Comparison of ENCODE assay signal across 8 cellular contexts in the genomic region with DNA sequence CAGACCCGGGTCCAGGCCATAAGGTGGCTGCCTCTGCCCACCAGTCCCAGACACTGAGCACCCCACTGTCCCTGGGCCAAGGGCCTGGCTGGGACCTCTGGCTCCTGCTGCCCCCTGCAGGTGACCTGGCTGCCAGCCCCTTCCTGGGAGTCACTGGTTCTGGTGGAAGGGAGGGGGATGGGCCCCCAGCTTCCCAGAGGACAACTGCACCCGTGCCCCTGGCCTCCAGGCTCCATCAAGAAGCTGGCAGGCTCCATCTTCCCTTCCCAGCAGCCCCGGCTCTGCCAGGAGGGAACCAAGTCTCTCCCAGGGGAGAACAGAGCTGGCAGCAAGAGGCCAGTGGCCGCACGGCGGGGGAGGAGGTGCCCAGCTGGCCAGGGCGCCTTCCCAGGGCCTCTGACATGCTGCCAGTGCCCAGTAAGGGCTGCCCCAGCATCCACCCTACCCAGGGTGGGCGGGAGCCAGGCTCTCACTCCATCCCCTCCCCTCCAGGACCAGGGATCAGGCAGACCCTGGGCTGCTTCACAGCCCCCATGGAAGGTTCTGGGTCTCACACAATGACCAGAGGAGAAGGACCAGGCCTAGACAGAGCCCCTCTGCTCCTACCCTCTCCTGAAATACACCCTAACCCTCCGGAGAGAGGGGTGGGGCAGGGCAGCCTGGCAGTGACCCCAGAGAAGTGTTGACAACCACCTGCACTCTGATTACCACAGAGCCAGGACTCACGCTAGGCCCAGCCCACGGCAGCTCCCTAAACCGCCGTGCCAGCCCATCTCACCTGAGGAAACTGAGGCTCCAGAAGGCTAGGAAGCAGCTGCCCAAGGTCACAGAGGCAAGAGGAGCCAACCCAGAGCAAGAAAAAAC. TPM values are rescaled to one million over a fixed set of nuclear protein-coding genes. Genes with fewer than 3 reads are reported as not detected.
DNase-seq lines count a peak whose midpoint lies in the region; ATAC-seq and TF ChIP-seq lines count a peak whose summit lies in the region.

No MANE protein-coding gene starts in this region.

- peaks cover 20 to 34% of the 10 kb centered on the region in 2 donors for H3K4me1 ChIP-seq in breast epithelium
- H3K4me1 ChIP-seq in left lung: peaks cover 38 to 52% of the 10 kb centered on the region in 2 donors
- H3K4me1 ChIP-seq in upper lobe of left lung: peaks cover 40 to 55% (median 49%) of the 10 kb centered on the region in 4 donors

- H3K4me3 ChIP-seq in AG04450 (ENCODE audit: low read depth, low read length): no peak overlapping the region
- H3K4me3 ChIP-seq in breast epithelium: peak overlapping the region in 2 of 3 donors; percentile 90 to 99
- no peak overlapping the region for H3K4me3 ChIP-seq in left lung
- H3K4me3 ChIP-seq in upper lobe of left lung: peak overlapping the region in 1 of 4 donors; percentile 7

- no peak for TF ChIP-seq EP300 in upper lobe of left lung (IDR thresholded peaks at IDR 0.05)

- intact Hi-C loops in breast epithelium (cut with DNase I; ENCODE audit: low total_unique reads): no loop called here
- intact Hi-C loops in left lung (cut with DNase I): no loop called here

- no peak for DNase-seq in AG04450 (ENCODE audit: low read depth, low spot score)
- DNase-seq in HK-2 (ENCODE audit: unreplicated experiment): peak; percentile 37
- no peak for DNase-seq in breast epithelium (ENCODE audit: low spot score in 2 of 2)
- DNase-seq in left lung: peak in 1 of 2 donors; percentile 78
- DNase-seq in upper lobe of left lung: peak; percentile 62 to 78
- DNase-seq in KG1 (lab: John Stamatoyannopoulos, UW): no peak

- H3K9me3 ChIP-seq in AG04450 (ENCODE audit: control insufficient read depth, insufficient read depth, low read length) (no peaks in the 10 kb centered on the region), breast epithelium (no peaks in the 10 kb centered on the region), left lung (no peaks in the 10 kb centered on the region), upper lobe of left lung (no peaks in the 10 kb centered on the region)

- H3K36me3 ChIP-seq in breast epithelium (no peaks in the 10 kb centered on the region), left lung (peaks cover 0 to 18% of the 10 kb centered on the region in 2 donors), upper lobe of left lung (peaks cover 0 to 16% (median 12%) of the 10 kb centered on the region in 4 donors)

- ATAC-seq in left lung: peak; percentile 6
- ATAC-seq in upper lobe of left lung (ENCODE audit: low FRiP score in 2 of 2): no peak
- no peak for ATAC-seq in GM18517 (IDR thresholded peaks at IDR 0.05; ENCODE audit: unreplicated experiment)
- ATAC-seq in GM18502 (IDR thresholded peaks at IDR 0.05; ENCODE audit: poor library complexity, unreplicated experiment): no peak

- TF ChIP-seq POLR2A in breast epithelium (IDR thresholded peaks at IDR 0.05) (no peak), upper lobe of left lung (IDR thresholded peaks at IDR 0.05) (no peak)

- CTCF ChIA-PET in AG04450 (lab: Charles Lee): interaction anchor here (0.8 kb wide), 1 partner anchor 325 kb away, joined by 3 read pairs; no protein-coding TSS in a partner anchor

- peak; percentile 37 for TF ChIP-seq CTCF in AG04450 (IDR thresholded peaks at IDR 0.05; ENCODE audit: low read depth, low read length)
- TF ChIP-seq CTCF in breast epithelium (IDR thresholded peaks at IDR 0.05): peak in 2 of 3 donors; percentile 21 to 33
- no peak for TF ChIP-seq CTCF in left lung (IDR thresholded peaks at IDR 0.05)
- TF ChIP-seq CTCF in upper lobe of left lung (IDR thresholded peaks at IDR 0.05): peak in 2 of 6 experiments; percentile 45 to 50

- POLR2A ChIA-PET in AG04450 (lab: Yijun Ruan, JAX): no interaction called here

- H3K27me3 ChIP-seq in AG04450 (ENCODE audit: control insufficient read depth, insufficient read depth, low read length) (no peaks in the 10 kb centered on the region), breast epithelium (no peaks in the 10 kb centered on the region), left lung (no peaks in the 10 kb centered on the region), upper lobe of left lung (no peaks in the 10 kb centered on the region)

- no peak overlapping the region for H3K27ac ChIP-seq in AG04450 (ENCODE audit: low read depth, low read length)
- peak overlapping the region; percentile 91 to 93 for H3K27ac ChIP-seq in breast epithelium
- no peak overlapping the region for H3K27ac ChIP-seq in left lung
- peak overlapping the region in 3 of 4 donors; percentile 70 to 79 (median 76) for H3K27ac ChIP-seq in upper lobe of left lung

- 47 to 64% methylated on average over 8 to 10 of the region's 13 CpGs for WGBS in upper lobe of left lung, 2 donors

RNA-seq across cellular contexts. Expression of gene CLUH, which starts 3.6 kb away (rescaled TPM):
- 7.1 and 9.0 TPM in 2 replicates for polyA plus RNA-seq in AG04450 (2011; rRNA removed)
- polyA minus RNA-seq in AG04450 (2011; rRNA and poly(A)+ RNA removed): 9.5 and 12.0 TPM in 2 replicates
- total RNA-seq in breast epithelium (10 to 100 TPM; 37.6 to 77.7 (median 50.6) TPM), left lung (10 to 100 TPM; 45.3 to 71.8 TPM), upper lobe of left lung (100 to 1,000 TPM in 2 of 6 donors, 10 to 100 TPM in 4; 47.9 to 137 (median 87.2) TPM)

RNA-seq across cellular contexts. Expression of gene CCDC92B, which starts 41.5 kb away (rescaled TPM):
- not detected in 2 replicates for polyA plus RNA-seq in AG04450 (2011; rRNA removed)
- polyA minus RNA-seq in AG04450 (2011; rRNA and poly(A)+ RNA removed): not detected in 2 replicates
- under 1 TPM in 1 of 3 donors, not detected in 2; 0.33 TPM for total RNA-seq in breast epithelium
- total RNA-seq in left lung: under 1 TPM; 0.15 to 0.18 TPM
- total RNA-seq in upper lobe of left lung: under 1 TPM in 2 of 6 donors, not detected in 4; 0.34 TPM

Comparison
In these comparisons a context has a peak if more than half of its experiments do, and no peak if none do; other contexts are left out.
1. DNase-seq: peak in HK-2 (single experiment) and upper lobe of left lung (2 of 2); none in AG04450 (single experiment), breast epithelium (0 of 2) and KG1 (single experiment).
2. H3K27ac ChIP-seq: peak in breast epithelium (2 of 2) and upper lobe of left lung (3 of 4); none in AG04450 (single experiment) and left lung (0 of 2).
3. H3K4me3 ChIP-seq: peak in breast epithelium (2 of 3); none in AG04450 (single experiment) and left lung (0 of 2).
4. CTCF ChIP-seq: peak in AG04450 (single experiment) and breast epithelium (2 of 3); none in left lung (0 of 2).